Comparison of ENCODE assay signal across 37 cellular contexts in the genomic region with DNA sequence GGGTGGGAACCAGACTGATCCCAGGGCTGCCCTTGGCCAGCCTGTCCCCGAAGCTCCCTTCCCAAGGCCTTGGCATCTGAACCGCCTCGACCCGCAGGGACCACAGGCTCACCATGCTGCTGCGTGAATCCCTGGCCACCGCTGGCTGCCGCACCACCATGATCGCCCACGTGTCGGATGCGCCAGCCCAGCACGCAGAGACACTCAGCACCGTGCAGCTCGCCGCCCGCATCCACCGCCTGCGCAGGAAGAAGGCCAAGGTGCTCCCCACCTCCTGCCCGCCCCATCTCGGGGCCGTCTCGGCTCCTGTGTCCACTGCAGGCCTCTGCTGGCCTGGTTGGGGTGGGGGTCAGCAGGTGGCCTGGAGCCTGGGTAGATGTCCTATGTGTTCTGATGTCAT. TPM values are rescaled to one million over a fixed set of nuclear protein-coding genes. Genes with fewer than 3 reads are reported as not detected.
"Had no signal": no experiment of that assay in that cellular context is flagged by ENCODE, and none has a peak within 500 bp of the region (broad histone marks: within the 10 kb centered on the region; RNA-seq: fewer than 3 reads in every experiment).

No MANE protein-coding gene starts in this region.

- DNase-seq: Karpas-422, Kasumi-1, MM.1S, MV-4-11, NCI-H1048, NCI-H1092, NCI-H1092 treated with DMSO at 0.1 percent for 48 hours, NCI-H1105, NCI-H1105 treated with DMSO at 0.1 percent for 48 hours, NCI-H1417, NCI-H1417 treated with DMSO at 0.1 percent for 48 hours, NCI-H1436, NCI-H1436 treated with DMSO at 0.1 percent for 48 hours, NCI-H146, NCI-H1694, NCI-H1694 treated with DMSO at 0.1 percent for 48 hours, NCI-H187, NCI-H187 treated with DMSO at 0.1 percent for 48 hours, NCI-H1930, NCI-H2029, NCI-H2029 treated with DMSO at 0.1 percent for 48 hours, NCI-H2081, NCI-H2081 treated with DMSO at 0.1 percent for 48 hours, NCI-H2107, NCI-H2171, NCI-H2171 treated with DMSO at 0.1 percent for 48 hours, NCI-H2227 treated with DMSO at 0.1 percent for 48 hours, NCI-H226, NCI-H345, NCI-H446, NCI-H446 treated with DMSO at 0.1 percent for 48 hours, NCI-H510A, NCI-H510A treated with DMSO at 0.1 percent for 48 hours, NCI-H524, NCI-H524 treated with DMSO at 0.1 percent for 48 hours had no signal

RNA-seq across cellular contexts. Expression of a gene that starts 35.7 kb away (rescaled TPM):
- total RNA-seq: LHCN-M2, M059J had no signal
